In genomic region chr11:60924906-60925684, GRCh38 we compare ENCODE assay signal across 9 cellular contexts. TPM values are rescaled to one million over a fixed set of nuclear protein-coding genes. Genes with fewer than 3 reads are reported as not detected.
DNase-seq lines count a peak whose midpoint lies in the region; ATAC-seq, FAIRE-seq and TF ChIP-seq lines count a peak whose summit lies in the region.
"Had no signal": no experiment of that assay in that cellular context is flagged by ENCODE, and none has a peak within 500 bp of the region (broad histone marks: within the 10 kb centered on the region; RNA-seq: fewer than 3 reads in every experiment).

No MANE protein-coding gene starts in this region.

- H3K9me3 ChIP-seq in A549 (no peaks in the 10 kb centered on the region), iPS-20b (ENCODE audit: insufficient read depth, low read depth, low read length) (no peaks in the 10 kb centered on the region), stomach (no peaks in the 10 kb centered on the region), thyroid gland (no peaks in the 10 kb centered on the region)

- no peak for TF ChIP-seq RAD21 in A549 (conservative IDR thresholded peaks at IDR 0.05 in 1 of 2, IDR thresholded peaks at IDR 0.05 in 1 of 2)

- H3K27ac ChIP-seq in A549: peak overlapping the region; percentile 82 to 97
- H3K27ac ChIP-seq in iPS-20b (ENCODE audit: low read length): no peak overlapping the region
- H3K27ac ChIP-seq in stomach: peak overlapping the region in 3 of 5 donors; percentile 70 to 74 (median 72)
- H3K27ac ChIP-seq in thyroid gland: no peak overlapping the region

- 3% methylated on average over 23 of the region's 33 CpGs for WGBS in A549 (ENCODE audit: missing lambda C conversion rate)
- 0 to 8% (median 3%) methylated on average over 9 to 33 of the region's 33 CpGs for WGBS in stomach, 5 donors
- WGBS in thyroid gland, 2 donors: 8 to 10% methylated on average over 21 to 33 of the region's 33 CpGs

- peak overlapping the region; percentile 79; the same call in 1 of the 2 replicates for H3K9ac ChIP-seq in iPS-20b (ENCODE audit: low read depth, low read length)

- peaks cover 24% of the 10 kb centered on the region for H3K27me3 Mint-ChIP-seq in activated T-helper 2 cell treated with anti-CD3 and anti-CD28 coated beads, Interferon-gamma antibody, Interleukin-2, Interleukin-4, amounts not matched to agents 10 μg/mL and 5 μg/mL and 100 μg/mL, durations not matched to agents 14 hours and 24 hours and 36 hours (ENCODE audit: low read depth)

- TF ChIP-seq POLR2A in A549 (IDR thresholded peaks at IDR 0.05; ENCODE audit: low read length): no peak
- no peak for TF ChIP-seq POLR2A in stomach (IDR thresholded peaks at IDR 0.05)
- no peak for TF ChIP-seq POLR2A in thyroid gland (IDR thresholded peaks at IDR 0.05)

- POLR2A ChIA-PET in A549 (lab: Yijun Ruan, JAX): no interaction called here

- TF ChIP-seq EP300 in A549 (IDR thresholded peaks at IDR 0.05): no peak
- TF ChIP-seq EP300 in stomach (IDR thresholded peaks at IDR 0.05): no peak

- ATAC-seq in A549 (peak; percentile 19 to 31; a peak in 5 of 6 replicates), GM18502 (IDR thresholded peaks at IDR 0.05; ENCODE audit: poor library complexity, unreplicated experiment) (peak; percentile 19), GM18517 (IDR thresholded peaks at IDR 0.05; ENCODE audit: unreplicated experiment) (no peak)

- H3K36me3 ChIP-seq in iPS-20b (ENCODE audit: insufficient read depth, low read depth, low read length): peaks cover 55% of the 10 kb centered on the region
- peaks cover 30 to 52% (median 35%) of the 10 kb centered on the region in 4 donors for H3K36me3 ChIP-seq in stomach
- peaks cover 27 to 30% of the 10 kb centered on the region in 2 donors for H3K36me3 ChIP-seq in thyroid gland

- no peak for DNase-seq in A549 (ENCODE audit: low read depth in 1 of 2, low spot score in 1 of 2)
- no peak for DNase-seq in activated T-helper 2 cell treated with anti-CD3 and anti-CD28 coated beads, Interferon-gamma antibody, Interleukin-2, Interleukin-4, amounts not matched to agents 10 μg/mL and 5 μg/mL and 100 μg/mL, durations not matched to agents 14 hours and 24 hours and 36 hours (ENCODE audit: low spot score)
- DNase-seq in stomach: no peak
- no peak for DNase-seq in thyroid gland
- DNase-seq in activated effector memory CD4-positive, alpha-beta T cell treated with Interleukin-2 at 50 U/mL for 16 hours: no peak

- no peaks in the 10 kb centered on the region for H3K27me3 ChIP-seq in iPS-20b (ENCODE audit: insufficient read depth, low read length)
- peaks cover 0 to 25% (median 14%) of the 10 kb centered on the region in 3 donors for H3K27me3 ChIP-seq in stomach
- H3K27me3 ChIP-seq in thyroid gland: peaks cover 5% of the 10 kb centered on the region

- peaks cover 8% of the 10 kb centered on the region for H3K4me1 Mint-ChIP-seq in activated T-helper 2 cell treated with anti-CD3 and anti-CD28 coated beads, Interferon-gamma antibody, Interleukin-2, Interleukin-4, amounts not matched to agents 10 μg/mL and 5 μg/mL and 100 μg/mL, durations not matched to agents 14 hours and 24 hours and 36 hours (ENCODE audit: low read depth)

- no peak for TF ChIP-seq CTCF in A549 (IDR thresholded peaks at IDR 0.05)
- no peak for TF ChIP-seq CTCF in stomach (IDR thresholded peaks at IDR 0.05)
- TF ChIP-seq CTCF in thyroid gland (IDR thresholded peaks at IDR 0.05): no peak

- peak overlapping the region; percentile 51 for H3K4me3 Mint-ChIP-seq in activated T-helper 2 cell treated with anti-CD3 and anti-CD28 coated beads, Interferon-gamma antibody, Interleukin-2, Interleukin-4, amounts not matched to agents 10 μg/mL and 5 μg/mL and 100 μg/mL, durations not matched to agents 14 hours and 24 hours and 36 hours (ENCODE audit: low read depth)

- no peaks in the 10 kb centered on the region for H3K9me3 Mint-ChIP-seq in activated T-helper 2 cell treated with anti-CD3 and anti-CD28 coated beads, Interferon-gamma antibody, Interleukin-2, Interleukin-4, amounts not matched to agents 10 μg/mL and 5 μg/mL and 100 μg/mL, durations not matched to agents 14 hours and 24 hours and 36 hours

- H3K36me3 Mint-ChIP-seq in activated T-helper 2 cell treated with anti-CD3 and anti-CD28 coated beads, Interferon-gamma antibody, Interleukin-2, Interleukin-4, amounts not matched to agents 10 μg/mL and 5 μg/mL and 100 μg/mL, durations not matched to agents 14 hours and 24 hours and 36 hours (ENCODE audit: low read depth): peaks cover 37% of the 10 kb centered on the region

- H3K4me3 ChIP-seq in A549 (peak overlapping the region; percentile 70), iPS-20b (ENCODE audit: low read length) (peak overlapping the region; percentile 91), stomach (peak overlapping the region; percentile 61 to 86 (median 72)), thyroid gland (replicated peaks in 1 of 3) (peak overlapping the region in 1 of 3 donors; percentile 47)

- H3K4me2 ChIP-seq in A549: peak overlapping the region; percentile 90

- intact Hi-C loops in activated T-helper 2 cell treated with anti-CD3 and anti-CD28 coated beads, Interferon-gamma antibody, Interleukin-2, Interleukin-4, amounts not matched to agents 10 μg/mL and 5 μg/mL and 100 μg/mL, durations not matched to agents 14 hours and 24 hours and 36 hours (cut with micrococcal nuclease): no loop called here
- intact Hi-C loops in stomach (cut with DNase I; ENCODE audit: low total_unique reads) (loop anchor here (5.0 kb wide), 1 partner anchor 197 kb away; no protein-coding TSS in a partner anchor), thyroid gland (cut with DNase I) (no loop called here)

- CTCF ChIA-PET in A549 (lab: Yijun Ruan, JAX): interaction anchor here (0.6 to 2.2 kb wide), 2 partner anchors 44 to 228 kb away, joined by 3 to 5 read pairs; no protein-coding TSS in a partner anchor

- H3K27ac Mint-ChIP-seq in activated T-helper 2 cell treated with anti-CD3 and anti-CD28 coated beads, Interferon-gamma antibody, Interleukin-2, Interleukin-4, amounts not matched to agents 10 μg/mL and 5 μg/mL and 100 μg/mL, durations not matched to agents 14 hours and 24 hours and 36 hours: no peak overlapping the region

- FAIRE-seq in A549 (lab: Jason Lieb, UNC): no peak

- H3K4me1 ChIP-seq in A549: peaks cover 20% of the 10 kb centered on the region
- peaks cover 2% of the 10 kb centered on the region; the same call in 1 of the 2 replicates for H3K4me1 ChIP-seq in iPS-20b (ENCODE audit: insufficient read depth, low read length)
- peaks cover 18 to 52% (median 47%) of the 10 kb centered on the region in 4 donors for H3K4me1 ChIP-seq in stomach
- H3K4me1 ChIP-seq in thyroid gland: peaks cover 10 to 24% of the 10 kb centered on the region in 2 donors

RNA-seq across cellular contexts. Expression of gene TMEM132A, which starts 0.8 kb away (rescaled TPM):
- polyA plus RNA-seq in A549 (2011; rRNA removed) (18.1 and 19.5 TPM in 2 replicates), A549 (2017; fragmentation: RNase III; extraction: RNeasy Plus Mini Kit Qiagen cat#74134 plus additional on column Dnase treatment) (87.2 to 91.8 TPM (median 88.0 TPM) in 3 replicates), stomach (10 to 100 TPM in 2 of 3 donors, 1 to 10 TPM in 1; 8.4 to 62.9 (median 25.2) TPM)
- polyA plus RNA-seq in A549 (2012; cell fraction: cytosol; rRNA removed): 58.4 and 83.2 TPM in 2 replicates
- polyA plus RNA-seq in A549 (2012; cell fraction: nucleus; rRNA removed): 368 and 501 TPM in 2 replicates
- polyA minus RNA-seq in A549 (2011; rRNA and poly(A)+ RNA removed): 20.1 and 20.2 TPM in 2 replicates
- total RNA-seq in activated T-helper 2 cell treated with anti-CD3 and anti-CD28 coated beads, Interferon-gamma antibody, Interleukin-2, Interleukin-4, amounts not matched to agents 10 μg/mL and 5 μg/mL and 100 μg/mL, durations not matched to agents 14 hours and 24 hours and 36 hours: 1.1 and 1.2 TPM in 2 replicates
- total RNA-seq in stomach (100 to 1,000 TPM in 1 of 5 donors, 10 to 100 TPM in 3, 1 to 10 TPM in 1; 8.4 to 142 (median 29.2) TPM), thyroid gland (1 to 10 TPM; 3.3 to 8.3 (median 3.9) TPM)

RNA-seq across cellular contexts. Expression of gene TMEM109, which starts 11.1 kb away (rescaled TPM):
- polyA plus RNA-seq in A549 (2011; rRNA removed) (40.9 and 58.0 TPM in 2 replicates), A549 (2017; fragmentation: RNase III; extraction: RNeasy Plus Mini Kit Qiagen cat#74134 plus additional on column Dnase treatment) (88.4 to 93.4 TPM (median 93.0 TPM) in 3 replicates), stomach (100 to 1,000 TPM in 1 of 3 donors, 10 to 100 TPM in 2; 31.2 to 122 (median 50.1) TPM)
- polyA plus RNA-seq in A549 (2012; cell fraction: cytosol; rRNA removed): 66.3 and 75.3 TPM in 2 replicates
- 76.5 and 78.4 TPM in 2 replicates for polyA plus RNA-seq in A549 (2012; cell fraction: nucleus; rRNA removed)
- polyA minus RNA-seq in A549 (2011; rRNA and poly(A)+ RNA removed): 33.3 and 36.8 TPM in 2 replicates
- 112 and 120 TPM in 2 replicates for total RNA-seq in activated T-helper 2 cell treated with anti-CD3 and anti-CD28 coated beads, Interferon-gamma antibody, Interleukin-2, Interleukin-4, amounts not matched to agents 10 μg/mL and 5 μg/mL and 100 μg/mL, durations not matched to agents 14 hours and 24 hours and 36 hours
- total RNA-seq in stomach (10 to 100 TPM; 27.4 to 97.0 (median 80.8) TPM), thyroid gland (100 to 1,000 TPM in 2 of 4 donors, 10 to 100 TPM in 2; 61.9 to 105 (median 96.0) TPM)

RNA-seq across cellular contexts. Expression of gene PRPF19, which starts 18.7 kb away (rescaled TPM):
- 41.1 and 51.7 TPM in 2 replicates for polyA plus RNA-seq in A549 (2011; rRNA removed)
- 77.9 and 97.7 TPM in 2 replicates for polyA plus RNA-seq in A549 (2012; cell fraction: cytosol; rRNA removed)
- polyA plus RNA-seq in A549 (2012; cell fraction: nucleus; rRNA removed): 117 and 145 TPM in 2 replicates
- 175 to 184 TPM (median 177 TPM) in 3 replicates for polyA plus RNA-seq in A549 (2017; fragmentation: RNase III; extraction: RNeasy Plus Mini Kit Qiagen cat#74134 plus additional on column Dnase treatment)
- polyA minus RNA-seq in A549 (2011; rRNA and poly(A)+ RNA removed): 45.9 and 67.2 TPM in 2 replicates
- total RNA-seq in activated T-helper 2 cell treated with anti-CD3 and anti-CD28 coated beads, Interferon-gamma antibody, Interleukin-2, Interleukin-4, amounts not matched to agents 10 μg/mL and 5 μg/mL and 100 μg/mL, durations not matched to agents 14 hours and 24 hours and 36 hours: 170 and 182 TPM in 2 replicates
- total RNA-seq in stomach: 10 to 100 TPM in 4 of 5 donors, 1 to 10 TPM in 1; 3.5 to 71.9 (median 41.9) TPM
- polyA plus RNA-seq in stomach: 10 to 100 TPM; 54.7 to 86.1 (median 67.2) TPM
- total RNA-seq in thyroid gland: 10 to 100 TPM; 38.0 to 94.4 (median 71.5) TPM

RNA-seq across cellular contexts. Expression of gene SLC15A3, which starts 26.9 kb away (rescaled TPM):
- polyA plus RNA-seq in A549 (2011; rRNA removed): not detected in 2 replicates
- polyA plus RNA-seq in A549 (2012; cell fraction: cytosol; rRNA removed): not detected in 2 replicates
- not detected in 2 replicates for polyA plus RNA-seq in A549 (2012; cell fraction: nucleus; rRNA removed)
- polyA plus RNA-seq in A549 (2017; fragmentation: RNase III; extraction: RNeasy Plus Mini Kit Qiagen cat#74134 plus additional on column Dnase treatment): not detected in 3 replicates
- polyA minus RNA-seq in A549 (2011; rRNA and poly(A)+ RNA removed): not detected in 2 replicates
- 2.1 and 2.2 TPM in 2 replicates for total RNA-seq in activated T-helper 2 cell treated with anti-CD3 and anti-CD28 coated beads, Interferon-gamma antibody, Interleukin-2, Interleukin-4, amounts not matched to agents 10 μg/mL and 5 μg/mL and 100 μg/mL, durations not matched to agents 14 hours and 24 hours and 36 hours
- total RNA-seq in stomach: 10 to 100 TPM in 3 of 5 donors, 1 to 10 TPM in 2; 7.9 to 29.5 (median 13.4) TPM
- polyA plus RNA-seq in stomach: 10 to 100 TPM; 25.8 to 33.6 (median 32.2) TPM
- total RNA-seq in thyroid gland: 10 to 100 TPM in 2 of 4 donors, 1 to 10 TPM in 2; 6.3 to 16.5 (median 8.9) TPM

RNA-seq across cellular contexts. Expression of gene CD6, which starts 46.4 kb away (rescaled TPM):
- 0.06 TPM in 1 of 2 replicates, not detected in the other for polyA plus RNA-seq in A549 (2011; rRNA removed)
- 0.05 and 0.07 TPM in 2 replicates for polyA plus RNA-seq in A549 (2012; cell fraction: cytosol; rRNA removed)
- polyA plus RNA-seq in A549 (2012; cell fraction: nucleus; rRNA removed): 0.13 and 0.61 TPM in 2 replicates
- polyA plus RNA-seq in A549 (2017; fragmentation: RNase III; extraction: RNeasy Plus Mini Kit Qiagen cat#74134 plus additional on column Dnase treatment): 0.06 to 0.07 TPM in 2 of 3 replicates, not detected in the other
- not detected in 2 replicates for polyA minus RNA-seq in A549 (2011; rRNA and poly(A)+ RNA removed)
- 308 and 327 TPM in 2 replicates for total RNA-seq in activated T-helper 2 cell treated with anti-CD3 and anti-CD28 coated beads, Interferon-gamma antibody, Interleukin-2, Interleukin-4, amounts not matched to agents 10 μg/mL and 5 μg/mL and 100 μg/mL, durations not matched to agents 14 hours and 24 hours and 36 hours
- 1 to 10 TPM in 3 of 5 donors, not detected in 2; 1.6 to 2.8 (median 2.3) TPM for total RNA-seq in stomach
- 1 to 10 TPM; 1.1 to 1.2 (median 1.1) TPM for polyA plus RNA-seq in stomach
- 1 to 10 TPM in 1 of 4 donors, under 1 TPM in 3; 0.40 to 2.7 (median 0.69) TPM for total RNA-seq in thyroid gland
- total RNA-seq: lung microvascular endothelial cell had no signal

Comparison
In these comparisons a context has a peak if more than half of its experiments do, and no peak if none do; other contexts are left out.
1. H3K27ac ChIP-seq: peak in A549 (2 of 2) and stomach (3 of 5); none in iPS-20b (single experiment) and thyroid gland (0 of 3).